Comparison of ENCODE assay signal across 18 cellular contexts in genomic region chr3:72279068-72279598, GRCh38.
"Had no signal": no experiment of that assay in that cellular context is flagged by ENCODE, and none has a peak within 500 bp of the region (broad histone marks: within the 10 kb centered on the region; RNA-seq: fewer than 3 reads in every experiment).

No MANE protein-coding gene starts in this region.

- H3K36me3 Mint-ChIP-seq: activated CD8-positive, alpha-beta memory T cell treated with anti-CD3 and anti-CD28 coated beads, Interleukin-2, amount 10 ng/mL, durations not matched to agents 7 days and 5 days had no signal

- H3K27ac Mint-ChIP-seq: activated CD4-positive, alpha-beta memory T cell treated with anti-CD3 and anti-CD28 coated beads, Interleukin-2, amount 10 ng/mL, durations not matched to agents 7 days and 5 days; activated CD8-positive, alpha-beta memory T cell treated with anti-CD3 and anti-CD28 coated beads, Interleukin-2, amount 10 ng/mL, durations not matched to agents 7 days and 5 days; activated T-helper 2 cell treated with anti-CD3 and anti-CD28 coated beads, Interferon-gamma antibody, Interleukin-2, Interleukin-4, amounts not matched to agents 10 μg/mL and 5 μg/mL and 100 μg/mL, durations not matched to agents 14 hours and 24 hours and 36 hours; effector memory CD8-positive, alpha-beta T cell; stimulated activated naive CD8-positive, alpha-beta T cell treated with anti-CD3 and anti-CD28 coated beads, Interleukin-15, Interleukin-2, amounts not matched to agents 100 ng/mL and 50 ng/mL, for 24 hours had no signal

- H3K4me3 ChIP-seq: body of pancreas, ovary, testis, upper lobe of right lung had no signal

- H3K27me3 Mint-ChIP-seq: stimulated activated naive CD8-positive, alpha-beta T cell treated with anti-CD3 and anti-CD28 coated beads, Interleukin-15, Interleukin-2, amounts not matched to agents 100 ng/mL and 50 ng/mL, for 24 hours had no signal

- H3K9me3 ChIP-seq: body of pancreas, ovary, testis, upper lobe of right lung had no signal

- H3K27ac ChIP-seq: body of pancreas, ovary, testis, upper lobe of right lung had no signal

- H3K36me3 ChIP-seq: ovary, upper lobe of right lung had no signal

- FAIRE-seq: islet of Langerhans had no signal

- H3K27me3 ChIP-seq: body of pancreas, ovary, testis, upper lobe of right lung had no signal

- DNase-seq: activated CD4-positive, alpha-beta memory T cell treated with anti-CD3 and anti-CD28 coated beads, Interleukin-2, amount 10 ng/mL, durations not matched to agents 7 days and 5 days; activated CD4-positive, alpha-beta T cell treated with anti-CD3 and anti-CD28 coated beads for 48 hours; activated CD4-positive, CD25-positive, alpha-beta regulatory T cell; activated CD8-positive, alpha-beta memory T cell treated with anti-CD3 and anti-CD28 coated beads, Interleukin-2, amount 10 ng/mL, durations not matched to agents 7 days and 5 days; activated naive CD4-positive, alpha-beta T cell treated with Interleukin-2 at 50 U/mL for 16 hours; body of pancreas; effector memory CD8-positive, alpha-beta T cell; foreskin fibroblast; midbrain; ovary; stimulated activated CD4-positive, alpha-beta T cell treated with anti-CD3 and anti-CD28 coated beads, Interleukin-2, amount 100 ng/mL, for 24 hours; T-helper 1 cell; T-helper 9 cell; testis; upper lobe of right lung had no signal

- H3K4me3 Mint-ChIP-seq: activated CD4-positive, alpha-beta memory T cell treated with anti-CD3 and anti-CD28 coated beads, Interleukin-2, amount 10 ng/mL, durations not matched to agents 7 days and 5 days; activated CD8-positive, alpha-beta memory T cell treated with anti-CD3 and anti-CD28 coated beads, Interleukin-2, amount 10 ng/mL, durations not matched to agents 7 days and 5 days; effector memory CD8-positive, alpha-beta T cell; stimulated activated naive CD8-positive, alpha-beta T cell treated with anti-CD3 and anti-CD28 coated beads, Interleukin-15, Interleukin-2, amounts not matched to agents 100 ng/mL and 50 ng/mL, for 24 hours had no signal
